In the genomic region with DNA sequence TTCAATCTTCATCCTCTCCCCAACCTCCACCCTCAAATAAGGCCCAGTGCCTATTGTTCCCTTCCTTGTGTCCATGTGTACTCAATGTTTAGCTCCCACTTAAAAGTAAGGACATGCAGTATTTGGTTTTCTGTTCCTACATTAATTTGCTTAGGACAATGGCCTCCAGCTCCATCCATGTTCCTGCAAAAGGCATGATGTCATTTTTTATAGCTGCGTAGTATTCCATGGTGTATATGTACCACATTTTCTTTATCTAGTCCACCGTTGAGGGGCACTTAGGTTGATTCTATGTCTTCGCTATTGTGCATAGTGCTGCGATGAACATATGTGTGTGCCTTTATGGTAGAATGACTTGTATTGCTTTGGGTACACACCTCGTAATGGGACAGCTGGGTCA, we compare ENCODE assay signal across 10 cellular contexts. TPM values are rescaled to one million over a fixed set of nuclear protein-coding genes. Genes with fewer than 3 reads are reported as not detected.
"Had no signal": no experiment of that assay in that cellular context is flagged by ENCODE, and none has a peak within 500 bp of the region (broad histone marks: within the 10 kb centered on the region; RNA-seq: fewer than 3 reads in every experiment).

No MANE protein-coding gene starts in this region.

- ATAC-seq: GM23338 had no signal

- H3K4me2 ChIP-seq: GM23338, KMS-11 had no signal

- H3K4me3 ChIP-seq: GM23338 had no signal

- DNase-seq: H9, HCEC 1CT, IMR-90, KBM-7 had no signal

- H3K27ac ChIP-seq: HL-60, KMS-11 had no signal

- H3K9ac ChIP-seq: KMS-11 had no signal

- H2AFZ ChIP-seq: GM23338 had no signal

- FAIRE-seq: H1, H54 had no signal

RNA-seq across cellular contexts. Expression of a gene that starts 7.2 kb away (rescaled TPM):
- total RNA-seq: GM23338, H1, H9, HT1080, IMR-90 had no signal
- polyA plus RNA-seq: GM23338, IMR-90 had no signal
